Comparison of ENCODE assay signal across 20 cellular contexts in the genomic region with DNA sequence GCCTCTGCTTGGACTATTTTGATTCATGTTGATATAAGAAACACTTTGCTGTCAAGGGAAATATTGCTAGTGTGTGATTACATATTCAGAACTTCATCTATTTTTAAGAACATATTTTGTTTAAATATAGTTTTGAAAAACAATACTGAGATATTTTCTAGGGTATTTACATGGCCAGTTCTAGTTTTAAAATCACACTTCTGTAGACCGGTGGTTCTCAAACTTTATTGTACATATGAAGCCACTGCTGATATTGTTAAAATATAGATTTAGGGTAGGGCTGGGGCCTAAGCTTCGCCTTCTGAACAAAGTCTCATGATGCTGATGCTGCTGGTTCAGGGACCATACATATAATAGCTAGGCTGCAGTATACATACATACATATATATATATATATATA.
A peak's percentile ranks its signal among the peaks of the same experiment; 100 is the strongest.
DNase-seq lines count a peak whose midpoint lies in the region; ATAC-seq, FAIRE-seq and TF ChIP-seq lines count a peak whose summit lies in the region.
"Had no signal": no experiment of that assay in that cellular context is flagged by ENCODE, and none has a peak within 500 bp of the region (broad histone marks: within the 10 kb centered on the region; RNA-seq: fewer than 3 reads in every experiment).

No MANE protein-coding gene starts in this region.

- H3K36me3 Mint-ChIP-seq in CD8-positive, alpha-beta T cell, result no peaks in the 10 kb centered on the region
- H3K36me3 Mint-ChIP-seq in activated naive CD8-positive, alpha-beta T cell treated with anti-CD3 and anti-CD28 coated beads, Interleukin-2, amount 50 U/mL, for 24 hours (ENCODE audit: low read depth), result no peaks in the 10 kb centered on the region
- H3K36me3 Mint-ChIP-seq: mesothelial cell of epicardium had no signal

- no peaks in the 10 kb centered on the region for H3K27me3 ChIP-seq in CD8-positive, alpha-beta T cell (ENCODE audit: insufficient read depth, low read length)
- H3K27me3 ChIP-seq: BE2C, neutrophil, Peyer's patch, right lobe of liver had no signal

- H3K4me1 Mint-ChIP-seq in CD8-positive, alpha-beta T cell (ENCODE audit: low read depth), result peaks cover 4% of the 10 kb centered on the region
- peaks cover 11% of the 10 kb centered on the region for H3K4me1 Mint-ChIP-seq in activated naive CD8-positive, alpha-beta T cell treated with anti-CD3 and anti-CD28 coated beads, Interleukin-2, amount 50 U/mL, for 24 hours
- H3K4me1 Mint-ChIP-seq: activated CD4-positive, alpha-beta memory T cell treated with anti-CD3 and anti-CD28 coated beads, Interleukin-2, amount 10 ng/mL, durations not matched to agents 7 days and 5 days; central memory CD8-positive, alpha-beta T cell; mesothelial cell of epicardium had no signal

- H4K20me1 ChIP-seq in OCI-LY7 (ENCODE audit: insufficient read depth, low read length), result no peaks in the 10 kb centered on the region

- POLR2A ChIA-PET in OCI-LY7 (lab: Charles Lee), result interaction anchor here (0.6 to 2.7 kb wide), 6 partner anchors 17 to 179 kb away, joined by 3 to 25 read pairs (median 4); no protein-coding TSS in a partner anchor
- POLR2A ChIA-PET in CD8-positive, alpha-beta T cell (lab: Charles Lee), result no interaction called here

- H3K9me2 ChIP-seq in OCI-LY7 (ENCODE audit: insufficient read depth, low read length), result no peaks in the 10 kb centered on the region

- H3K4me3 Mint-ChIP-seq in CD8-positive, alpha-beta T cell, result no peak overlapping the region
- no peak overlapping the region for H3K4me3 Mint-ChIP-seq in activated naive CD8-positive, alpha-beta T cell treated with anti-CD3 and anti-CD28 coated beads, Interleukin-2, amount 50 U/mL, for 24 hours
- H3K4me3 Mint-ChIP-seq: activated CD4-positive, alpha-beta memory T cell treated with anti-CD3 and anti-CD28 coated beads, Interleukin-2, amount 10 ng/mL, durations not matched to agents 7 days and 5 days; activated T-cell treated with anti-CD3 and anti-CD28 coated beads, Interleukin-2, amount 50 U/mL, for 72 hours; central memory CD8-positive, alpha-beta T cell; effector memory CD8-positive, alpha-beta T cell; mesothelial cell of epicardium had no signal

- no TSS peak for BruUV-seq in OCI-LY7 (replicated peaks; lab: Mats Ljungman, UMichigan)

- intact Hi-C loops in OCI-LY7 (cut with micrococcal nuclease; ENCODE audit: unreplicated experiment), result loop anchor here (1.0 to 10.0 kb wide), 6 partner anchors 18 to 592 kb away; no protein-coding TSS in a partner anchor
- intact Hi-C loops in CD8-positive, alpha-beta T cell (cut with DNase I, micrococcal nuclease), result no loop called here

- no peak for TF ChIP-seq CTCF in OCI-LY7 (conservative IDR thresholded peaks at IDR 0.05; ENCODE audit: low read length)
- TF ChIP-seq CTCF in CD8-positive, alpha-beta T cell (IDR thresholded peaks at IDR 0.05), result no peak

- no peak overlapping the region for H3K27ac Mint-ChIP-seq in CD8-positive, alpha-beta T cell
- H3K27ac Mint-ChIP-seq in activated naive CD8-positive, alpha-beta T cell treated with anti-CD3 and anti-CD28 coated beads, Interleukin-2, amount 50 U/mL, for 24 hours, result no peak overlapping the region
- H3K27ac Mint-ChIP-seq: activated CD4-positive, alpha-beta memory T cell treated with anti-CD3 and anti-CD28 coated beads, Interleukin-2, amount 10 ng/mL, durations not matched to agents 7 days and 5 days; activated T-cell treated with anti-CD3 and anti-CD28 coated beads, Interleukin-2, amount 50 U/mL, for 72 hours; effector memory CD8-positive, alpha-beta T cell; mesothelial cell of epicardium had no signal

- H3K4me1 ChIP-seq in OCI-LY7 (ENCODE audit: insufficient read depth, low read length, poor library complexity, severe bottlenecking), result peaks cover 48% of the 10 kb centered on the region
- no peaks in the 10 kb centered on the region for H3K4me1 ChIP-seq in CD8-positive, alpha-beta T cell (ENCODE audit: insufficient read depth, low read length)
- H3K4me1 ChIP-seq: BE2C, Peyer's patch, right lobe of liver had no signal

- peaks cover 12% of the 10 kb centered on the region; the same call in 1 of the 2 replicates for H3K9me3 ChIP-seq in OCI-LY7 (ENCODE audit: low read length)
- H3K9me3 ChIP-seq in CD8-positive, alpha-beta T cell (ENCODE audit: low read length), result no peaks in the 10 kb centered on the region
- H3K9me3 ChIP-seq: BE2C, neutrophil, Peyer's patch, right lobe of liver had no signal

- peak overlapping the region; percentile 82 for H3K27ac ChIP-seq in OCI-LY7 (ENCODE audit: low read depth, low read length, poor library complexity, severe bottlenecking)
- H3K27ac ChIP-seq in CD8-positive, alpha-beta T cell (ENCODE audit: low read depth, low read length), result no peak overlapping the region
- H3K27ac ChIP-seq: neutrophil, Peyer's patch, right lobe of liver, VCaP had no signal

- H3K4me2 ChIP-seq in OCI-LY7 (ENCODE audit: low read length), result peak overlapping the region; percentile 65

- no peaks in the 10 kb centered on the region for H3K9me3 Mint-ChIP-seq in CD8-positive, alpha-beta T cell
- no peaks in the 10 kb centered on the region for H3K9me3 Mint-ChIP-seq in activated naive CD8-positive, alpha-beta T cell treated with anti-CD3 and anti-CD28 coated beads, Interleukin-2, amount 50 U/mL, for 24 hours

- CTCF ChIA-PET in OCI-LY7 (lab: Charles Lee; ENCODE audit: unreplicated experiment), result no interaction called here
- CTCF ChIA-PET in CD8-positive, alpha-beta T cell (lab: Charles Lee), result no interaction called here

- H3K27me3 Mint-ChIP-seq in CD8-positive, alpha-beta T cell (ENCODE audit: low read depth), result no peaks in the 10 kb centered on the region
- no peaks in the 10 kb centered on the region for H3K27me3 Mint-ChIP-seq in activated naive CD8-positive, alpha-beta T cell treated with anti-CD3 and anti-CD28 coated beads, Interleukin-2, amount 50 U/mL, for 24 hours
- H3K27me3 Mint-ChIP-seq: activated CD4-positive, alpha-beta memory T cell treated with anti-CD3 and anti-CD28 coated beads, Interleukin-2, amount 10 ng/mL, durations not matched to agents 7 days and 5 days; central memory CD8-positive, alpha-beta T cell; effector memory CD8-positive, alpha-beta T cell had no signal

- H2AFZ ChIP-seq in OCI-LY7 (ENCODE audit: low read length), result no peak overlapping the region

- ATAC-seq in GM18870 (IDR thresholded peaks at IDR 0.05; ENCODE audit: unreplicated experiment) (peak; percentile 21), GM21515 (IDR thresholded peaks at IDR 0.05; ENCODE audit: unreplicated experiment) (peak; percentile 57), HG03025 (IDR thresholded peaks at IDR 0.05; ENCODE audit: low FRiP score, unreplicated experiment) (peak; percentile 57)
- no peak for ATAC-seq in CD8-positive, alpha-beta T cell
- no peak for ATAC-seq in activated naive CD8-positive, alpha-beta T cell treated with anti-CD3 and anti-CD28 coated beads, Interleukin-2, amount 50 U/mL, for 24 hours
- ATAC-seq: activated T-cell treated with anti-CD3 and anti-CD28 coated beads, Interleukin-2, amount 50 U/mL, for 72 hours; effector memory CD8-positive, alpha-beta T cell; right lobe of liver had no signal

- no peak overlapping the region for H3K4me3 ChIP-seq in OCI-LY7 (ENCODE audit: low read depth, low read length, poor library complexity, severe bottlenecking)
- H3K4me3 ChIP-seq in CD8-positive, alpha-beta T cell (ENCODE audit: low read depth, low read length), result no peak overlapping the region
- H3K4me3 ChIP-seq: Peyer's patch, right lobe of liver had no signal

- no peak for DNase-seq in OCI-LY7 (ENCODE audit: low spot score)
- no peak for DNase-seq in CD8-positive, alpha-beta T cell
- no peak for DNase-seq in HTR-8/SVneo (ENCODE audit: insufficient read length, low spot score)
- DNase-seq in activated naive CD8-positive, alpha-beta T cell treated with anti-CD3 and anti-CD28 coated beads, Interleukin-2, amount 50 U/mL, for 24 hours, result no peak
- DNase-seq in stimulated activated naive CD4-positive, alpha-beta T cell treated with Interleukin-2 at 50 U/mL for 16 hours (lab: John Stamatoyannopoulos, UW), result no peak
- DNase-seq: activated CD4-positive, alpha-beta memory T cell treated with anti-CD3 and anti-CD28 coated beads, Interleukin-2, amount 10 ng/mL, durations not matched to agents 7 days and 5 days; activated T-cell treated with anti-CD3 and anti-CD28 coated beads, Interleukin-2, amount 50 U/mL, for 72 hours; BE2C; effector memory CD8-positive, alpha-beta T cell; hippocampal formation; right lobe of liver had no signal

- no peaks in the 10 kb centered on the region; the same call in 1 of the 2 replicates for H3K36me3 ChIP-seq in OCI-LY7 (ENCODE audit: insufficient read depth, low read length)
- no peaks in the 10 kb centered on the region for H3K36me3 ChIP-seq in CD8-positive, alpha-beta T cell (ENCODE audit: insufficient read depth, low read length)
- H3K36me3 ChIP-seq: BE2C, neutrophil, Peyer's patch, right lobe of liver had no signal

- no peak for FAIRE-seq in HTR-8/SVneo (lab: Jason Lieb, UNC)
- FAIRE-seq: H54 had no signal

- H3K79me2 ChIP-seq in OCI-LY7 (ENCODE audit: insufficient read depth, low read depth, low read length), result no peaks in the 10 kb centered on the region

Comparison
In these comparisons a context has a peak if more than half of its experiments do, and no peak if none do; other contexts are left out.
1. ATAC-seq: peak in GM18870 (single experiment), GM21515 (single experiment) and HG03025 (single experiment); none in CD8-positive, alpha-beta T cell (single experiment) and activated naive CD8-positive, alpha-beta T cell treated with anti-CD3 and anti-CD28 coated beads, Interleukin-2, amount 50 U/mL, for 24 hours (single experiment).